In the genomic region with DNA sequence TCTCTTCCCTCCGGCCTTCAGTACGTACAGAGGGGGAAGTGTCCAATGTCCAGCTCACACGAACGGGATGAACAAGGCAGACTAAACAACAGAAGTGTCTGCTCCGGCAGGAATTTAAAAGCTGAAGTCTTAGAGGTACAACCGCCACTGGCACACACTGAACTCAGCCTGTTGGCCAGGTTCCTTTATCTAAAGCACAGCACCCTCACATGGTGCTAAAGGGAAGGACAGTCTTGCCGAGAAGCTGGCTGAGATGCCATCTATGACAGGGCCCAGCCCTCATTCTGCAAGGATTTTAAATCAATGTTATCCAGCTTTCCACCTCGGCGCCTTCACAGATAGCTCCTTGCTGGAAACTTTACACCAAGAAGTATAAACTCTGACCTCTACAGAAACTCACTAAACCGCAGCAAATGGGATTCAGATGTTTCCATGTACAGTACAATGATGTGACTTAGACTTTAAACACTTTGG, we compare ENCODE assay signal across 8 cellular contexts. TPM values are rescaled to one million over a fixed set of nuclear protein-coding genes. Genes with fewer than 3 reads are reported as not detected.
DNase-seq lines count a peak whose midpoint lies in the region; ATAC-seq and TF ChIP-seq lines count a peak whose summit lies in the region.

No MANE protein-coding gene starts in this region.

- POLR2A ChIA-PET in RWPE1 (lab: Yijun Ruan, JAX; ENCODE audit: low non-redundant PET): no interaction called here

- H3K27me3 ChIP-seq in right atrium auricular region: no peaks in the 10 kb centered on the region

- H3K36me3 ChIP-seq in right atrium auricular region: no peaks in the 10 kb centered on the region

- DNase-seq in DMS153 treated with DMSO at 0.1 percent for 48 hours (lab: John Stamatoyannopoulos, UW; ENCODE audit: unreplicated experiment) (peak; percentile 17), HPDE6-E6E7 (ENCODE audit: extremely low spot score) (peak; percentile 36), RWPE1 (ENCODE audit: low spot score) (peak; percentile 52), amniotic epithelial cell (ENCODE audit: low read depth) (peak; percentile 65), right atrium auricular region (ENCODE audit: low spot score) (peak; percentile 80), retinal pigment epithelial cell (ENCODE audit: low read depth) (peak; percentile 26), GOT3 (lab: John Stamatoyannopoulos, UW) (no peak)

- CTCF ChIA-PET in RWPE1 (lab: Yijun Ruan, JAX): interaction anchor here (0.5 to 1.9 kb wide), 23 partner anchors 11 to 578 kb away, joined by 3 to 23 read pairs (median 3); a partner anchor contains a TSS

- no peak overlapping the region; the same call in 1 of the 2 replicates for H3K27ac ChIP-seq in RWPE1
- no peak overlapping the region for H3K27ac ChIP-seq in right atrium auricular region

- H3K4me3 ChIP-seq in right atrium auricular region (no peak overlapping the region), retinal pigment epithelial cell (ENCODE audit: low read length) (no peak overlapping the region)

- no peaks in the 10 kb centered on the region for H3K9me3 ChIP-seq in right atrium auricular region

- peaks cover 0 to 12% of the 10 kb centered on the region in 2 donors for H3K4me1 ChIP-seq in right atrium auricular region

- peak; percentile 67 for TF ChIP-seq CTCF in RWPE1 (conservative IDR thresholded peaks at IDR 0.05; ENCODE audit: low read depth)
- peak; percentile 44 to 80 for TF ChIP-seq CTCF in right atrium auricular region (IDR thresholded peaks at IDR 0.05)
- TF ChIP-seq CTCF in retinal pigment epithelial cell (conservative IDR thresholded peaks at IDR 0.05; ENCODE audit: low read depth, low read length): peak; percentile 73

- no peak for ATAC-seq in GM21717 (IDR thresholded peaks at IDR 0.05; ENCODE audit: unreplicated experiment)

RNA-seq across cellular contexts. Expression of a gene that starts 2.8 kb away (rescaled TPM):
- 1 to 10 TPM; 3.6 to 4.4 TPM for total RNA-seq in right atrium auricular region
